8 cellular contexts compared by ENCODE assay signal in the genomic region with DNA sequence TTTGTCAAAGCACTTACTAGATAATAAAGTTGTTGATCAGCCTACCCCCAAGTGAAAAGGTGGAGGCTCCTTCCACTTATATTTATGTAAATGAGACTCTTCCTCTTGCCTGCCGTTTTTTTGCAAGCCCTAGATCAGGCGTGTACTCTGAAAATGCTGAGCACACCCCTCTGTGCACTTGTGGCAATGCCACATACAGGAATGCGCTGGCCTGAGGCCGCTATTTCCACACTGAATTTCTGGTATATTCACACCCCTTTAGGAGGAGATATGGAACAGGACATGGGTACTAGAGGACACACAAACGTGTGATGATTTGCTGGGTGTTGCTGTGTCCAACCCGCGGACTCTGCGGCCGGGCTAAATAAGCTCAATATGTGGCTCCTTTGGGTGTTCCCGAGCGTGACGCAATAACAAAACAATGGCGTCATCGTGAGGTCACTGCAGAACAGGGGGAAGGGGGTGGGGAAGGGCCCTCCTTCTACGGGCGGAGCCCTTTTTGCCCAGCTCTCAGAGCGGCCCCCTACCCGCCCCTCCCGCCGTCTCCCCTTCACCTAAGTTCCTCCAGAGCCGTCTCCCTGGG. TPM values are rescaled to one million over a fixed set of nuclear protein-coding genes. Genes with fewer than 3 reads are reported as not detected.
DNase-seq lines count a peak whose midpoint lies in the region; ATAC-seq, FAIRE-seq and TF ChIP-seq lines count a peak whose summit lies in the region.

No MANE protein-coding gene starts in this region.

- peak overlapping the region; percentile 86 to 95 (median 91) for H3K27ac ChIP-seq in pancreas
- H3K27ac ChIP-seq in vagina: peak overlapping the region; percentile 90

- TF ChIP-seq CTCF in pancreas (IDR thresholded peaks at IDR 0.05) (no peak), vagina (IDR thresholded peaks at IDR 0.05) (no peak)

- ATAC-seq in HG02571 (IDR thresholded peaks at IDR 0.05; ENCODE audit: unreplicated experiment): peak; percentile 35
- ATAC-seq in pancreas: peak; percentile 72 to 76 (median 76)

- intact Hi-C loops in pancreas (cut with DNase I): no loop called here
- intact Hi-C loops in vagina (cut with DNase I): no loop called here

- FAIRE-seq in pancreas (lab: Jason Lieb, UNC): no peak

- H3K4me1 ChIP-seq in pancreas (peaks cover 0 to 8% (median 0%) of the 10 kb centered on the region in 3 donors), vagina (peaks cover 14% of the 10 kb centered on the region)

- H3K36me3 ChIP-seq in pancreas (peaks cover 0 to 19% (median 12%) of the 10 kb centered on the region in 3 donors), vagina (peaks cover 0 to 28% of the 10 kb centered on the region in 2 donors)

- TF ChIP-seq POLR2A in vagina (IDR thresholded peaks at IDR 0.05): no peak

- H3K9me3 ChIP-seq in pancreas: no peaks in the 10 kb centered on the region
- H3K9me3 ChIP-seq in vagina: no peaks in the 10 kb centered on the region

- peak overlapping the region; percentile 96 for H3K27ac Mint-ChIP-seq in activated T-cell treated with anti-CD3 and anti-CD28 coated beads, Interleukin-2, amount 50 U/mL, for 24 hours

- peaks cover 65% of the 10 kb centered on the region for H3K36me3 Mint-ChIP-seq in activated T-cell treated with anti-CD3 and anti-CD28 coated beads, Interleukin-2, amount 50 U/mL, for 24 hours (ENCODE audit: low read depth)

- H3K27me3 ChIP-seq in pancreas (no peaks in the 10 kb centered on the region), vagina (no peaks in the 10 kb centered on the region)

- no peaks in the 10 kb centered on the region for H3K9me3 Mint-ChIP-seq in activated T-cell treated with anti-CD3 and anti-CD28 coated beads, Interleukin-2, amount 50 U/mL, for 24 hours

- peaks cover 71% of the 10 kb centered on the region for H3K4me1 Mint-ChIP-seq in activated T-cell treated with anti-CD3 and anti-CD28 coated beads, Interleukin-2, amount 50 U/mL, for 24 hours (ENCODE audit: low read depth)

- DNase-seq in NCI-H2107 (lab: John Stamatoyannopoulos, UW) (peak; percentile 94), NCI-H2107 treated with DMSO at 0.1 percent for 48 hours (lab: John Stamatoyannopoulos, UW; ENCODE audit: unreplicated experiment) (no peak), NCI-H748 (lab: John Stamatoyannopoulos, UW; ENCODE audit: unreplicated experiment) (peak; percentile 90), fibroblast of the conjunctiva (ENCODE audit: low read depth) (peak; percentile 77), pancreas (peak in 4 of 6 donors; percentile 69 to 82 (median 75)), vagina (ENCODE audit: extremely low spot score in 2 of 2) (peak in 1 of 2 donors; percentile 94)
- DNase-seq in activated T-cell treated with anti-CD3 and anti-CD28 coated beads, Interleukin-2, amount 50 U/mL, for 24 hours: peak; percentile 88

- peak overlapping the region; percentile 23 to 68 (median 64) for H3K4me3 ChIP-seq in pancreas
- H3K4me3 ChIP-seq in vagina: peak overlapping the region; percentile 59 to 67

- WGBS in pancreas, 2 donors: 5 to 6% methylated on average over 21 of the region's 21 CpGs

- no peaks in the 10 kb centered on the region for H3K27me3 Mint-ChIP-seq in activated T-cell treated with anti-CD3 and anti-CD28 coated beads, Interleukin-2, amount 50 U/mL, for 24 hours

- H3K4me3 Mint-ChIP-seq in activated T-cell treated with anti-CD3 and anti-CD28 coated beads, Interleukin-2, amount 50 U/mL, for 24 hours: peak overlapping the region; percentile 93

RNA-seq across cellular contexts. Expression of a gene that starts 0.6 kb away (rescaled TPM):
- total RNA-seq in pancreas: 10 to 100 TPM; 12.2 to 17.9 (median 14.5) TPM
- polyA plus RNA-seq in pancreas: 10 to 100 TPM; 13.0 to 29.8 TPM
- total RNA-seq in vagina: 67.0 TPM

RNA-seq across cellular contexts. Expression of a gene that starts 5.7 kb away (rescaled TPM):
- total RNA-seq in pancreas (1 to 10 TPM in 1 of 6 donors, under 1 TPM in 5; 0.24 to 1.2 (median 0.72) TPM), vagina (1.5 TPM)
- 1 to 10 TPM in 1 of 2 donors, under 1 TPM in 1; 0.87 to 3.0 TPM for polyA plus RNA-seq in pancreas

RNA-seq across cellular contexts. Expression of a gene that starts 7.8 kb away (rescaled TPM):
- total RNA-seq in pancreas (10 to 100 TPM; 30.6 to 48.5 (median 40.3) TPM), vagina (102 TPM)
- 10 to 100 TPM; 26.7 to 43.4 TPM for polyA plus RNA-seq in pancreas

RNA-seq across cellular contexts. Expression of a gene that starts 10.6 kb away (rescaled TPM):
- total RNA-seq in pancreas (10 to 100 TPM in 1 of 6 donors, 1 to 10 TPM in 5; 6.7 to 11.3 (median 7.6) TPM), vagina (8.3 TPM)
- 10 to 100 TPM; 17.2 to 32.5 TPM for polyA plus RNA-seq in pancreas

RNA-seq across cellular contexts. Expression of a gene that starts 22.6 kb away (rescaled TPM):
- total RNA-seq in pancreas (1 to 10 TPM; 2.1 to 5.8 (median 3.8) TPM), vagina (1.7 TPM)
- polyA plus RNA-seq in pancreas: 1 to 10 TPM; 1.6 to 3.3 TPM
